11 cellular contexts compared by ENCODE assay signal in the genomic region with DNA sequence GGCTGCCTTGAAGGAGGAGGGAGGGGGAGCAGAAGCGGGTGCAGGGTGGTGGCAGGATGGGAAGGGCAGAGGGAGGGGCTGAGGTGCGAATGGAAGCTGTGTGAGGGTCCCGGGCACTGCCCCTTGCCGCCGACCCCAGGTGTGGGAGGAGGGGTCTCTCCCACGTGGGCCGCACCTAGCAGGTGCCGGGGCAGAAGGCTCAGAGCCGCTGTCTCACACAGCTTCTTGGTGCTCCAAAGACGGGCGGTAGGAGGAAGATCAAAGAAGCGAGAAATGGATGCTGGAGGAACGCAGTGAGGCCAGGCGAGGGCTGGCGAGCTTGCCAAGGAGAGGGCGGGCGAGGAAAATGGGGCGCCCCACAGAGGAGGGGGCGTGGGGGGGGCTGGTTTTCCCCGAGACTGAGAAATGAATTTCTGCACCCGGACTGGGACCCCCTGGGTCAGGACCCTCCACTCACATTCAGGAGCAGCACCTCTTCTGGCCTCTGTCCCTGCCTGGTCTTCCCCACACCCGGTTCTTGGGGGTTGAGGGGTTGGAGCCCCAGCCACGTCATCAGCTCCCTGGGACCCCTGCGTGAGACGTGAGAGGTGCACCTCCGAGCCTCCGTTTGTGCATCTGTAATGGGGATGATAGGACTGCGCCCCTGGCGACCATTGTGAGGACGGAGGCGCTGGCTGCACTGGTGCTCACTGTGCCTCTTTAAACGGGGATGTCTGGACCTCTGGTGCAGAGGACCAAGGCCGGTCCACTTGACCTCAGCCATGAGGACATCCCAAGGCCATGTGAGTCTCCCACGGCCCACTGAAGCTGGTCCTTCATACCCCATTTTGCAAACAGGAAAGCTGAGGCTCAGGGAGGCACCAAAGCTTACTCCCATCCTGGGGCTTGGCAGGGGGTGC. TPM values are rescaled to one million over a fixed set of nuclear protein-coding genes. Genes with fewer than 3 reads are reported as not detected.
DNase-seq lines count a peak whose midpoint lies in the region; ATAC-seq, FAIRE-seq and TF ChIP-seq lines count a peak whose summit lies in the region.
"Had no signal": no experiment of that assay in that cellular context is flagged by ENCODE, and none has a peak within 500 bp of the region (broad histone marks: within the 10 kb centered on the region; RNA-seq: fewer than 3 reads in every experiment).

No MANE protein-coding gene starts in this region.

- no peaks in the 10 kb centered on the region for H3F3A ChIP-seq in SU-DHL-6 (ENCODE audit: insufficient read depth)

- H3K27me3 ChIP-seq in SU-DHL-6 (ENCODE audit: low read length) (no peaks in the 10 kb centered on the region), tibial nerve (peaks cover 0 to 13% of the 10 kb centered on the region in 2 donors)

- H3K79me2 ChIP-seq in SU-DHL-6 (ENCODE audit: insufficient read depth, low read length) = no peaks in the 10 kb centered on the region

- H3K9me3 ChIP-seq in SU-DHL-6 (ENCODE audit: insufficient read depth, low read length) (no peaks in the 10 kb centered on the region), kidney (ENCODE audit: control insufficient read depth in 1 of 2, low read length in 2 of 2) (no peaks in the 10 kb centered on the region), tibial nerve (no peaks in the 10 kb centered on the region)

- no peak for TF ChIP-seq POLR2A in tibial nerve (IDR thresholded peaks at IDR 0.05)

- H3K9me2 ChIP-seq in SU-DHL-6 (replicated peaks; ENCODE audit: insufficient read depth, low read length) = no peaks in the 10 kb centered on the region

- no peak overlapping the region for H3K4me2 ChIP-seq in SU-DHL-6 (ENCODE audit: low read depth, low read length, poor library complexity, severe bottlenecking)

- H3K9ac ChIP-seq in SU-DHL-6 (ENCODE audit: low read length) (no peak overlapping the region), kidney (ENCODE audit: low read length in 2 of 2) (no peak overlapping the region)

- peaks cover 65% of the 10 kb centered on the region for H3K4me1 Mint-ChIP-seq in activated T-cell treated with anti-CD3 and anti-CD28 coated beads, Interleukin-2, amount 50 U/mL, for 24 hours (ENCODE audit: low read depth)
- peaks cover 21% of the 10 kb centered on the region for H3K4me1 Mint-ChIP-seq in activated T-helper 2 cell treated with anti-CD3 and anti-CD28 coated beads, Interferon-gamma antibody, Interleukin-2, Interleukin-4, amounts not matched to agents 10 μg/mL and 5 μg/mL and 100 μg/mL, durations not matched to agents 14 hours and 24 hours and 36 hours (ENCODE audit: low read depth)

- H3K9me3 Mint-ChIP-seq in activated T-cell treated with anti-CD3 and anti-CD28 coated beads, Interleukin-2, amount 50 U/mL, for 24 hours = no peaks in the 10 kb centered on the region
- no peaks in the 10 kb centered on the region for H3K9me3 Mint-ChIP-seq in activated T-helper 2 cell treated with anti-CD3 and anti-CD28 coated beads, Interferon-gamma antibody, Interleukin-2, Interleukin-4, amounts not matched to agents 10 μg/mL and 5 μg/mL and 100 μg/mL, durations not matched to agents 14 hours and 24 hours and 36 hours
- H3K9me3 Mint-ChIP-seq: activated CD4-positive, alpha-beta T cell treated with anti-CD3 and anti-CD28 coated beads, Interleukin-2, amount 10 ng/mL, durations not matched to agents 24 days and 14 days had no signal

- H3K4me3 ChIP-seq in SU-DHL-6 (ENCODE audit: insufficient read depth, low read length, poor library complexity, severe bottlenecking) = no peak overlapping the region
- H3K4me3 ChIP-seq in kidney (ENCODE audit: low read length in 2 of 2) = no peak overlapping the region
- H3K4me3 ChIP-seq in tibial nerve = peak overlapping the region in 3 of 4 donors; percentile 1 to 41 (median 11)
- H3K4me3 ChIP-seq: dorsolateral prefrontal cortex had no signal

- TF ChIP-seq EP300 in tibial nerve (IDR thresholded peaks at IDR 0.05) = no peak

- H3K4me1 ChIP-seq in kidney (ENCODE audit: control insufficient read depth in 1 of 2, insufficient read depth in 1 of 2, low read depth in 1 of 2, low read length in 2 of 2) (peaks cover 0 to 6% of the 10 kb centered on the region in 2 donors), tibial nerve (peaks cover 0 to 78% (median 35%) of the 10 kb centered on the region in 4 donors)

- peak; percentile 87 for TF ChIP-seq CTCF in SU-DHL-6 (IDR thresholded peaks at IDR 0.05; ENCODE audit: insufficient read depth, low read length, poor library complexity, severe bottlenecking)
- TF ChIP-seq CTCF in kidney (IDR thresholded peaks at IDR 0.05; ENCODE audit: borderline replicate concordance, extremely low read depth, insufficient read depth) = no peak
- TF ChIP-seq CTCF in tibial nerve (IDR thresholded peaks at IDR 0.05) = peak in 3 of 5 experiments; percentile 7 to 41 (median 31)

- H3K27ac ChIP-seq in SU-DHL-6 (ENCODE audit: low read depth, low read length) (no peak overlapping the region), kidney (ENCODE audit: low read depth in 2 of 2, low read length in 2 of 2) (no peak overlapping the region), tibial nerve (peak overlapping the region in 3 of 4 donors; percentile 40 to 77 (median 60))
- H3K27ac ChIP-seq: dorsolateral prefrontal cortex had no signal

- no peak for ATAC-seq in GM18520 (IDR thresholded peaks at IDR 0.05; ENCODE audit: unreplicated experiment)

- H3K27me3 Mint-ChIP-seq in activated T-cell treated with anti-CD3 and anti-CD28 coated beads, Interleukin-2, amount 50 U/mL, for 24 hours = no peaks in the 10 kb centered on the region
- no peaks in the 10 kb centered on the region for H3K27me3 Mint-ChIP-seq in activated T-helper 2 cell treated with anti-CD3 and anti-CD28 coated beads, Interferon-gamma antibody, Interleukin-2, Interleukin-4, amounts not matched to agents 10 μg/mL and 5 μg/mL and 100 μg/mL, durations not matched to agents 14 hours and 24 hours and 36 hours (ENCODE audit: low read depth)
- H3K27me3 Mint-ChIP-seq: activated CD4-positive, alpha-beta T cell treated with anti-CD3 and anti-CD28 coated beads, Interleukin-2, amount 10 ng/mL, durations not matched to agents 24 days and 14 days had no signal

- H3K36me3 ChIP-seq in SU-DHL-6 (ENCODE audit: low read length) = no peaks in the 10 kb centered on the region
- H3K36me3 ChIP-seq in kidney (ENCODE audit: control insufficient read depth in 1 of 2, insufficient read depth in 2 of 2, low read length in 2 of 2) = no peaks in the 10 kb centered on the region
- H3K36me3 ChIP-seq in tibial nerve = no peaks in the 10 kb centered on the region

- no peaks in the 10 kb centered on the region; the same call in 1 of the 2 replicates for H4K20me1 ChIP-seq in SU-DHL-6 (ENCODE audit: low read depth, low read length)

- no peak overlapping the region for H3K4me3 Mint-ChIP-seq in activated T-cell treated with anti-CD3 and anti-CD28 coated beads, Interleukin-2, amount 50 U/mL, for 24 hours
- no peak overlapping the region for H3K4me3 Mint-ChIP-seq in activated T-helper 2 cell treated with anti-CD3 and anti-CD28 coated beads, Interferon-gamma antibody, Interleukin-2, Interleukin-4, amounts not matched to agents 10 μg/mL and 5 μg/mL and 100 μg/mL, durations not matched to agents 14 hours and 24 hours and 36 hours (ENCODE audit: low read depth)

- peaks cover 4% of the 10 kb centered on the region for H3K36me3 Mint-ChIP-seq in activated T-cell treated with anti-CD3 and anti-CD28 coated beads, Interleukin-2, amount 50 U/mL, for 24 hours (ENCODE audit: low read depth)
- H3K36me3 Mint-ChIP-seq in activated T-helper 2 cell treated with anti-CD3 and anti-CD28 coated beads, Interferon-gamma antibody, Interleukin-2, Interleukin-4, amounts not matched to agents 10 μg/mL and 5 μg/mL and 100 μg/mL, durations not matched to agents 14 hours and 24 hours and 36 hours (ENCODE audit: low read depth) = peaks cover 22% of the 10 kb centered on the region

- no peak for DNase-seq in activated T-cell treated with anti-CD3 and anti-CD28 coated beads, Interleukin-2, amount 50 U/mL, for 24 hours
- DNase-seq in activated T-cell treated with anti-CD3 and anti-CD28 coated beads for 4 hours (no peak), kidney (peak; percentile 67), tibial nerve (ENCODE audit: low spot score in 2 of 2) (peak in 1 of 2 donors; percentile 50), putamen (ENCODE audit: low spot score) (no peak)
- DNase-seq in activated T-helper 2 cell treated with anti-CD3 and anti-CD28 coated beads, Interferon-gamma antibody, Interleukin-2, Interleukin-4, amounts not matched to agents 10 μg/mL and 5 μg/mL and 100 μg/mL, durations not matched to agents 14 hours and 24 hours and 36 hours (ENCODE audit: low spot score) = no peak
- DNase-seq: activated CD4-positive, alpha-beta T cell treated with anti-CD3 and anti-CD28 coated beads, Interleukin-2, amount 10 ng/mL, durations not matched to agents 24 days and 14 days; NCI-H510A treated with DMSO at 0.1 percent for 48 hours had no signal

- intact Hi-C loops in kidney (cut with DNase I) = no loop called here
- intact Hi-C loops in activated T-helper 2 cell treated with anti-CD3 and anti-CD28 coated beads, Interferon-gamma antibody, Interleukin-2, Interleukin-4, amounts not matched to agents 10 μg/mL and 5 μg/mL and 100 μg/mL, durations not matched to agents 14 hours and 24 hours and 36 hours (cut with micrococcal nuclease) = loop anchor here (2.0 kb wide), 1 partner anchor 17 kb away; the partner anchor contains the start of gene LSP1

- H2AFZ ChIP-seq in SU-DHL-6 (ENCODE audit: low read depth, low read length, severe bottlenecking) = no peak overlapping the region

- WGBS in tibial nerve, 2 donors = 60 to 66% methylated on average over 32 of the region's 34 CpGs

- H3K27ac Mint-ChIP-seq in activated T-cell treated with anti-CD3 and anti-CD28 coated beads, Interleukin-2, amount 50 U/mL, for 24 hours = peak overlapping the region; percentile 34
- no peak overlapping the region for H3K27ac Mint-ChIP-seq in activated T-helper 2 cell treated with anti-CD3 and anti-CD28 coated beads, Interferon-gamma antibody, Interleukin-2, Interleukin-4, amounts not matched to agents 10 μg/mL and 5 μg/mL and 100 μg/mL, durations not matched to agents 14 hours and 24 hours and 36 hours
- H3K27ac Mint-ChIP-seq: activated CD4-positive, alpha-beta T cell treated with anti-CD3 and anti-CD28 coated beads, Interleukin-2, amount 10 ng/mL, durations not matched to agents 24 days and 14 days had no signal

- no peak for FAIRE-seq in kidney (lab: Jason Lieb, UNC)

RNA-seq across cellular contexts. Expression of gene LSP1, which starts 16.8 kb away (rescaled TPM):
- total RNA-seq in kidney = 26.1 TPM
- 8.4 TPM for polyA plus RNA-seq in kidney (ENCODE audit: insufficient read depth, low read depth, low replicate concordance)
- total RNA-seq in tibial nerve = 10 to 100 TPM; 36.9 to 69.0 (median 50.2) TPM
- 442 and 449 TPM in 2 replicates for total RNA-seq in activated T-helper 2 cell treated with anti-CD3 and anti-CD28 coated beads, Interferon-gamma antibody, Interleukin-2, Interleukin-4, amounts not matched to agents 10 μg/mL and 5 μg/mL and 100 μg/mL, durations not matched to agents 14 hours and 24 hours and 36 hours

RNA-seq across cellular contexts. Expression of gene PRR33, which starts 22.0 kb away (rescaled TPM):
- not detected for total RNA-seq in kidney
- polyA plus RNA-seq in kidney (ENCODE audit: insufficient read depth, low read depth, low replicate concordance) = not detected
- not detected for total RNA-seq in tibial nerve
- 0.05 TPM in 1 of 2 replicates, not detected in the other for total RNA-seq in activated T-helper 2 cell treated with anti-CD3 and anti-CD28 coated beads, Interferon-gamma antibody, Interleukin-2, Interleukin-4, amounts not matched to agents 10 μg/mL and 5 μg/mL and 100 μg/mL, durations not matched to agents 14 hours and 24 hours and 36 hours
- total RNA-seq: activated CD4-positive, alpha-beta T cell treated with anti-CD3 and anti-CD28 coated beads, Interleukin-2, amount 10 ng/mL, durations not matched to agents 24 days and 14 days; dorsolateral prefrontal cortex had no signal

RNA-seq across cellular contexts. Expression of gene TNNI2, which starts 30.9 kb away (rescaled TPM):
- 1.3 TPM for total RNA-seq in kidney
- not detected for polyA plus RNA-seq in kidney (ENCODE audit: insufficient read depth, low read depth, low replicate concordance)
- total RNA-seq in tibial nerve = not detected
- total RNA-seq in activated T-helper 2 cell treated with anti-CD3 and anti-CD28 coated beads, Interferon-gamma antibody, Interleukin-2, Interleukin-4, amounts not matched to agents 10 μg/mL and 5 μg/mL and 100 μg/mL, durations not matched to agents 14 hours and 24 hours and 36 hours = 0.27 TPM in 1 of 2 replicates, not detected in the other
- total RNA-seq: activated CD4-positive, alpha-beta T cell treated with anti-CD3 and anti-CD28 coated beads, Interleukin-2, amount 10 ng/mL, durations not matched to agents 24 days and 14 days had no signal

RNA-seq across cellular contexts. Expression of gene SYT8, which starts 34.9 kb away (rescaled TPM):
- total RNA-seq in kidney (1.7 TPM), tibial nerve (1 to 10 TPM in 2 of 4 donors, under 1 TPM in 1, not detected in 1; 0.39 to 4.2 (median 1.0) TPM)
- polyA plus RNA-seq in kidney (ENCODE audit: insufficient read depth, low read depth, low replicate concordance) = 1.2 TPM
- total RNA-seq in activated T-helper 2 cell treated with anti-CD3 and anti-CD28 coated beads, Interferon-gamma antibody, Interleukin-2, Interleukin-4, amounts not matched to agents 10 μg/mL and 5 μg/mL and 100 μg/mL, durations not matched to agents 14 hours and 24 hours and 36 hours = not detected in 2 replicates
- total RNA-seq: activated CD4-positive, alpha-beta T cell treated with anti-CD3 and anti-CD28 coated beads, Interleukin-2, amount 10 ng/mL, durations not matched to agents 24 days and 14 days had no signal

RNA-seq across cellular contexts. Expression of gene TNNT3, which starts 49.8 kb away (rescaled TPM):
- total RNA-seq in kidney = 0.60 TPM
- polyA plus RNA-seq in kidney (ENCODE audit: insufficient read depth, low read depth, low replicate concordance) = not detected
- 1 to 10 TPM; 4.4 to 8.6 (median 6.1) TPM for total RNA-seq in tibial nerve
- 2.0 and 2.9 TPM in 2 replicates for total RNA-seq in activated T-helper 2 cell treated with anti-CD3 and anti-CD28 coated beads, Interferon-gamma antibody, Interleukin-2, Interleukin-4, amounts not matched to agents 10 μg/mL and 5 μg/mL and 100 μg/mL, durations not matched to agents 14 hours and 24 hours and 36 hours

Comparison
In these comparisons a context has a peak if more than half of its experiments do, and no peak if none do; other contexts are left out.
1. H3K27ac ChIP-seq: peak in tibial nerve (3 of 4); none in SU-DHL-6 (single experiment) and kidney (0 of 2).
2. H3K4me3 ChIP-seq: peak in tibial nerve (3 of 4); none in SU-DHL-6 (single experiment) and kidney (0 of 2).